Comparison of ENCODE assay signal across 9 cellular contexts in genomic region chr1:114979278-114979891, GRCh38. TPM values are rescaled to one million over a fixed set of nuclear protein-coding genes. Genes with fewer than 3 reads are reported as not detected.
DNase-seq lines count a peak whose midpoint lies in the region; ATAC-seq and TF ChIP-seq lines count a peak whose summit lies in the region.
"Had no signal": no experiment of that assay in that cellular context is flagged by ENCODE, and none has a peak within 500 bp of the region (broad histone marks: within the 10 kb centered on the region; RNA-seq: fewer than 3 reads in every experiment).

No MANE protein-coding gene starts in this region.

- BruUV-seq in Caco-2 (replicated peaks; lab: Mats Ljungman, UMichigan), result no TSS peak

- H3K36me3 Mint-ChIP-seq in Caco-2 (ENCODE audit: insufficient read depth, unreplicated experiment), result no peaks in the 10 kb centered on the region

- H3K4me1 Mint-ChIP-seq in Caco-2 (ENCODE audit: low read depth, unreplicated experiment), result no peaks in the 10 kb centered on the region

- no peak overlapping the region for H2AFZ ChIP-seq in neural cell (ENCODE audit: low read depth, low read length)

- no peak overlapping the region for H3K9ac ChIP-seq in neural cell (ENCODE audit: low read length)

- DNase-seq in Caco-2, result peak; percentile 49 to 60
- peak; percentile 4 for DNase-seq in NOMO-1 treated with dmso at 0.1 percent for 144 hours (lab: John Stamatoyannopoulos, UW; ENCODE audit: unreplicated experiment)
- DNase-seq in activated CD8-positive, alpha-beta memory T cell treated with anti-CD3 and anti-CD28 coated beads, Interleukin-2, amount 50 U/mL, for 48 hours, result peak; percentile 78
- no peak for DNase-seq in esophagus squamous epithelium (lab: John Stamatoyannopoulos, UW)
- DNase-seq in stomach, result peak; percentile 70

- peaks cover 16% of the 10 kb centered on the region for H3K9me3 Mint-ChIP-seq in Caco-2 (ENCODE audit: unreplicated experiment)

- H3F3A ChIP-seq in neural cell (ENCODE audit: insufficient read depth, low read length, poor library complexity, severe bottlenecking), result no peaks in the 10 kb centered on the region

- H3K9me2 ChIP-seq in neural cell (ENCODE audit: insufficient read depth, low read length), result no peaks in the 10 kb centered on the region

- H3K4me1 ChIP-seq in Caco-2 (no peaks in the 10 kb centered on the region), esophagus squamous epithelium (no peaks in the 10 kb centered on the region), stomach (no peaks in the 10 kb centered on the region)

- H3K9me3 ChIP-seq in Caco-2 (no peaks in the 10 kb centered on the region), esophagus squamous epithelium (peaks cover 0 to 16% (median 0%) of the 10 kb centered on the region in 3 donors), neural cell (ENCODE audit: low read length) (no peaks in the 10 kb centered on the region), stomach (peaks cover 0 to 19% (median 19%) of the 10 kb centered on the region in 4 donors)

- intact Hi-C loops in Caco-2 (cut with micrococcal nuclease; ENCODE audit: unreplicated experiment), result loop anchor here (1.0 kb wide), 3 partner anchors 58 to 134 kb away; no protein-coding TSS in a partner anchor
- intact Hi-C loops in esophagus squamous epithelium (cut with DNase I), result no loop called here
- intact Hi-C loops in stomach (cut with DNase I; ENCODE audit: low total_unique reads), result no loop called here

- no peaks in the 10 kb centered on the region for H3K79me2 ChIP-seq in neural cell (replicated peaks; ENCODE audit: insufficient read depth, low read length)

- H3K27me3 Mint-ChIP-seq in Caco-2 (ENCODE audit: insufficient read depth, unreplicated experiment), result no peaks in the 10 kb centered on the region

- CTCF ChIA-PET in Caco-2 (lab: Charles Lee), result interaction anchor here (1.2 kb wide), 1 partner anchor 62 kb away, joined by 6 read pairs; no protein-coding TSS in a partner anchor

- H3K4me2 ChIP-seq in neural cell (ENCODE audit: low read length), result no peak overlapping the region

- no peaks in the 10 kb centered on the region for H3K27me3 ChIP-seq in Caco-2 (replicated peaks; ENCODE audit: control insufficient read depth, insufficient read depth, low read length)
- peaks cover 0 to 7% (median 0%) of the 10 kb centered on the region in 4 donors for H3K27me3 ChIP-seq in esophagus squamous epithelium
- no peaks in the 10 kb centered on the region for H3K27me3 ChIP-seq in neural cell (ENCODE audit: insufficient read depth, low read depth, low read length)
- no peaks in the 10 kb centered on the region for H3K27me3 ChIP-seq in stomach

- H3K4me3 ChIP-seq in Caco-2 (ENCODE audit: low read depth, low read length), result no peak overlapping the region
- no peak overlapping the region for H3K4me3 ChIP-seq in esophagus squamous epithelium
- no peak overlapping the region for H3K4me3 ChIP-seq in neural cell (ENCODE audit: low read length)
- H3K4me3 ChIP-seq in stomach, result no peak overlapping the region

- ATAC-seq in HG02678 (IDR thresholded peaks at IDR 0.05; ENCODE audit: unreplicated experiment), result peak; percentile 61
- ATAC-seq in HG02571 (IDR thresholded peaks at IDR 0.05; ENCODE audit: unreplicated experiment), result no peak

- H3K27ac ChIP-seq in esophagus squamous epithelium, result no peak overlapping the region
- no peak overlapping the region for H3K27ac ChIP-seq in neural cell (ENCODE audit: low read length)
- H3K27ac ChIP-seq in stomach, result no peak overlapping the region

- H3K27ac Mint-ChIP-seq in Caco-2 (ENCODE audit: unreplicated experiment), result no peak overlapping the region

- H4K20me1 ChIP-seq in neural cell (ENCODE audit: insufficient read depth), result no peaks in the 10 kb centered on the region

- peak; percentile 86 for TF ChIP-seq RAD21 in neural cell (conservative IDR thresholded peaks at IDR 0.05)

- no peak for TF ChIP-seq POLR2A in esophagus squamous epithelium (IDR thresholded peaks at IDR 0.05)
- no peak for TF ChIP-seq POLR2A in stomach (IDR thresholded peaks at IDR 0.05)

- TF ChIP-seq EP300 in neural cell (conservative IDR thresholded peaks at IDR 0.05; ENCODE audit: poor library complexity, severe bottlenecking) (no peak), stomach (IDR thresholded peaks at IDR 0.05) (no peak)

- 29% methylated on average over 4 of the region's 4 CpGs for WGBS in esophagus squamous epithelium, 2 donors
- 28 to 32% (median 29%) methylated on average over 4 of the region's 4 CpGs for WGBS in stomach, 5 donors

- H3K4me3 Mint-ChIP-seq in Caco-2 (ENCODE audit: unreplicated experiment), result no peak overlapping the region

- TF ChIP-seq CTCF in Caco-2 (IDR thresholded peaks at IDR 0.05; ENCODE audit: insufficient read depth in 1 of 2, low read depth in 1 of 2, low read length in 1 of 2, severe bottlenecking in 1 of 2, unreplicated experiment in 1 of 2), result peak; percentile 42 to 54
- peak; percentile 62 to 87 (median 81) for TF ChIP-seq CTCF in esophagus squamous epithelium (IDR thresholded peaks at IDR 0.05)
- TF ChIP-seq CTCF in neural cell (IDR thresholded peaks at IDR 0.05; ENCODE audit: poor library complexity, severe bottlenecking), result peak; percentile 82
- peak in 5 of 7 experiments; percentile 50 to 84 (median 82) for TF ChIP-seq CTCF in stomach (IDR thresholded peaks at IDR 0.05)

- POLR2A ChIA-PET in Caco-2 (lab: Charles Lee), result no interaction called here

- no peaks in the 10 kb centered on the region for H3K36me3 ChIP-seq in Caco-2 (ENCODE audit: control insufficient read depth, insufficient read depth, low read length)
- H3K36me3 ChIP-seq in esophagus squamous epithelium, result no peaks in the 10 kb centered on the region
- no peaks in the 10 kb centered on the region for H3K36me3 ChIP-seq in neural cell (ENCODE audit: insufficient read depth, low read length)
- H3K36me3 ChIP-seq in stomach, result no peaks in the 10 kb centered on the region

TF ChIP-seq in neural cell, 6 proteins besides CTCF, POLR2A, EP300 and RAD21:
- TF ChIP-seq REST (IDR thresholded peaks at IDR 0.05; ENCODE audit: borderline replicate concordance) (no peak), MXI1 (conservative IDR thresholded peaks at IDR 0.05; ENCODE audit: poor library complexity, severe bottlenecking) (no peak), SMC3 (conservative IDR thresholded peaks at IDR 0.05; ENCODE audit: poor library complexity) (peak; percentile 96), EZH2 (IDR thresholded peaks at IDR 0.05; ENCODE audit: borderline replicate concordance, insufficient read depth, low read length, poor library complexity, severe bottlenecking) (no peak), TAF1 (IDR thresholded peaks at IDR 0.05; ENCODE audit: low read depth) (no peak), POLR2AphosphoS5 (IDR thresholded peaks at IDR 0.05) (no peak)
TF ChIP-seq in neural cell: peak in this region for 1.

RNA-seq across cellular contexts. Expression of gene TSHB, which starts 50.2 kb away (rescaled TPM):
- not detected in 2 replicates for total RNA-seq in Caco-2 (2022)
- not detected for total RNA-seq in esophagus squamous epithelium
- polyA plus RNA-seq in neural cell, result not detected in 2 replicates
- polyA minus RNA-seq in neural cell, result not detected in 2 replicates
- total RNA-seq in stomach, result not detected
- polyA plus RNA-seq in stomach, result not detected
- total RNA-seq: T-helper 2 cell treated with Interferon-gamma antibody and Interleukin-4, amounts not matched to agents 100 ng/mL and 5 ng/mL, for 36 hours had no signal
